Comparison of ENCODE assay signal across 1 cellular context in the genomic region with DNA sequence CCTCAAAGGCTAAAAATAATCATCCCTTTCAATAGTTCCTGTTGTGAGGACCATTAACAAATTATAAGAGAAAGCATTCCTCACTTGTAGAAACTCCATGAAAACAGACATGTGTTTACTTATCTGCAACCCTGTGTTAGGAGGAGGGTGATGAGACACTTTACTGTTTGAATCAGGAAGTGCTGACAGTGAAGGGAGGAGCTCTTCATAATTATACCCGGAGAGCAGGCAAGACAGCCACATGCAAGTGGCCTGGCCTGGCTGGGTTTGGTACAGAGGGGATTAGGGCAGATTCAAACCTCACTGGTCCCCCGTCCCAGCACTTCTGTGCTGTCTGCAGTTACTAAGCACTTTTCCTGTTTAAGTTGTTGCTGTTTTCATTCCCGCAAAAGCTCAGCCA.
TF ChIP-seq lines count a peak whose summit lies in the region.

No MANE protein-coding gene starts in this region.

TF ChIP-seq in SK-N-SH, 30 proteins besides CTCF, POLR2A, EP300 and RAD21 (continued from another document):
- TF ChIP-seq, protein P1, sequence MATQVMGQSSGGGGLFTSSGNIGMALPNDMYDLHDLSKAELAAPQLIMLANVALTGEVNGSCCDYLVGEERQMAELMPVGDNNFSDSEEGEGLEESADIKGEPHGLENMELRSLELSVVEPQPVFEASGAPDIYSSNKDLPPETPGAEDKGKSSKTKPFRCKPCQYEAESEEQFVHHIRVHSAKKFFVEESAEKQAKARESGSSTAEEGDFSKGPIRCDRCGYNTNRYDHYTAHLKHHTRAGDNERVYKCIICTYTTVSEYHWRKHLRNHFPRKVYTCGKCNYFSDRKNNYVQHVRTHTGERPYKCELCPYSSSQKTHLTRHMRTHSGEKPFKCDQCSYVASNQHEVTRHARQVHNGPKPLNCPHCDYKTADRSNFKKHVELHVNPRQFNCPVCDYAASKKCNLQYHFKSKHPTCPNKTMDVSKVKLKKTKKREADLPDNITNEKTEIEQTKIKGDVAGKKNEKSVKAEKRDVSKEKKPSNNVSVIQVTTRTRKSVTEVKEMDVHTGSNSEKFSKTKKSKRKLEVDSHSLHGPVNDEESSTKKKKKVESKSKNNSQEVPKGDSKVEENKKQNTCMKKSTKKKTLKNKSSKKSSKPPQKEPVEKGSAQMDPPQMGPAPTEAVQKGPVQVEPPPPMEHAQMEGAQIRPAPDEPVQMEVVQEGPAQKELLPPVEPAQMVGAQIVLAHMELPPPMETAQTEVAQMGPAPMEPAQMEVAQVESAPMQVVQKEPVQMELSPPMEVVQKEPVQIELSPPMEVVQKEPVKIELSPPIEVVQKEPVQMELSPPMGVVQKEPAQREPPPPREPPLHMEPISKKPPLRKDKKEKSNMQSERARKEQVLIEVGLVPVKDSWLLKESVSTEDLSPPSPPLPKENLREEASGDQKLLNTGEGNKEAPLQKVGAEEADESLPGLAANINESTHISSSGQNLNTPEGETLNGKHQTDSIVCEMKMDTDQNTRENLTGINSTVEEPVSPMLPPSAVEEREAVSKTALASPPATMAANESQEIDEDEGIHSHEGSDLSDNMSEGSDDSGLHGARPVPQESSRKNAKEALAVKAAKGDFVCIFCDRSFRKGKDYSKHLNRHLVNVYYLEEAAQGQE (IDR thresholded peaks at IDR 0.05; ENCODE audit: low read depth, low read length), result no peak
- no peak for TF ChIP-seq USF2 (IDR thresholded peaks at IDR 0.05; ENCODE audit: borderline replicate concordance, low read depth, low read length)
- no peak for TF ChIP-seq SMC3 (IDR thresholded peaks at IDR 0.05; ENCODE audit: low read depth, low read length)
- TF ChIP-seq IRF3 (IDR thresholded peaks at IDR 0.05; ENCODE audit: low read depth, low read length), result no peak
- TF ChIP-seq MXI1 (IDR thresholded peaks at IDR 0.05; ENCODE audit: low read depth, low read length), result no peak
- no peak for TF ChIP-seq RXRA (IDR thresholded peaks at IDR 0.05; ENCODE audit: borderline replicate concordance, low read depth)
- TF ChIP-seq USF1 (IDR thresholded peaks at IDR 0.05; ENCODE audit: borderline replicate concordance, low read depth), result no peak
- no peak for TF ChIP-seq GABPA (IDR thresholded peaks at IDR 0.05; ENCODE audit: low read depth)
- no peak for TF ChIP-seq ELF1 (IDR thresholded peaks at IDR 0.05)
- TF ChIP-seq NRF1 (IDR thresholded peaks at IDR 0.05; ENCODE audit: low read depth, low read length), result no peak
- TF ChIP-seq SIN3A (IDR thresholded peaks at IDR 0.05; ENCODE audit: borderline replicate concordance, low read depth, low read length), result no peak
- TF ChIP-seq YY1 (IDR thresholded peaks at IDR 0.05; ENCODE audit: low read depth), result no peak
